ENCODE assay signal across 11 cellular contexts in the genomic region with DNA sequence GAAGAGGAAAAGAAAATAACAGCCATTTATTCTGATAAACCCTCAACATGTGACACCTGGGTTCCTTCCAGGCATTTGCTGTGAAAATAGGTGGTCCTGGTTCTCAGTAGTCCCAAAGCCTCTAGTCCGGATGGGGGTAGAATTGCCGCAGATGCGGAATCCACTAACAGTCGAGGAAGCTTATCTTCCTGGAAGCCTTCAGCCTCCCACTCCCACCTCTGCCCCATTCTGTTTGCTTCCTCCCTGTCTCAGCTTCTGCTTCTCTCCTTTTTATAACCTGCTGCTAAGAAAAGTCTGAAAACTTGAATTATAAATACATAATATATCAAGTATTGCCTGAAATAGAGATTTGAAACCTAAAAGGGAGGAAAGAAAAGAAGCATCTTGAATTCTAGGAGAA. TPM values are rescaled to one million over a fixed set of nuclear protein-coding genes. Genes with fewer than 3 reads are reported as not detected.
DNase-seq lines count a peak whose midpoint lies in the region; ATAC-seq and TF ChIP-seq lines count a peak whose summit lies in the region.
"Had no signal": no experiment of that assay in that cellular context is flagged by ENCODE, and none has a peak within 500 bp of the region (broad histone marks: within the 10 kb centered on the region; RNA-seq: fewer than 3 reads in every experiment).

No MANE protein-coding gene starts in this region.

- H3K79me2 ChIP-seq in MM.1S (ENCODE audit: low read length): no peaks in the 10 kb centered on the region

- no peaks in the 10 kb centered on the region for H3K9me3 Mint-ChIP-seq in MCF 10A (ENCODE audit: unreplicated experiment)
- no peaks in the 10 kb centered on the region for H3K9me3 Mint-ChIP-seq in activated CD4-positive, alpha-beta memory T cell treated with anti-CD3 and anti-CD28 coated beads, Interleukin-2, amount 10 ng/mL, durations not matched to agents 7 days and 5 days
- H3K9me3 Mint-ChIP-seq: dendritic cell treated with granulocyte-macrophage colony-stimulating factor and Interleukin-4, amounts not matched to agents 40 ng/mL and 50 ng/mL, for 4 days had no signal

- H3K9me3 ChIP-seq in breast epithelium (no peaks in the 10 kb centered on the region), lower lobe of right lung (no peaks in the 10 kb centered on the region), stomach (no peaks in the 10 kb centered on the region), MM.1S (replicated peaks; ENCODE audit: insufficient read depth, low read length) (no peaks in the 10 kb centered on the region)
- H3K9me3 ChIP-seq: tibial nerve had no signal

- CTCF ChIA-PET in MCF 10A (lab: Yijun Ruan, JAX): interaction anchor here (0.7 to 2.1 kb wide), 3 partner anchors 132 to 315 kb away, joined by 3 to 5 read pairs (median 3); no protein-coding TSS in a partner anchor
- CTCF ChIA-PET in activated CD4-positive, alpha-beta memory T cell treated with anti-CD3 and anti-CD28 coated beads, Interleukin-2, amount 10 ng/mL, durations not matched to agents 7 days and 5 days (lab: Charles Lee): interaction anchor here (0.6 to 3.3 kb wide), 2 partner anchors 83 to 186 kb away, joined by 4 to 20 read pairs; partner anchors contain the start of gene PCNX1

- no peaks in the 10 kb centered on the region for H3K36me3 Mint-ChIP-seq in MCF 10A (ENCODE audit: insufficient read depth, unreplicated experiment)
- H3K36me3 Mint-ChIP-seq in activated CD4-positive, alpha-beta memory T cell treated with anti-CD3 and anti-CD28 coated beads, Interleukin-2, amount 10 ng/mL, durations not matched to agents 7 days and 5 days (ENCODE audit: low read depth): no peaks in the 10 kb centered on the region

- BruUV-seq in MCF 10A (replicated peaks; lab: Mats Ljungman, UMichigan): no TSS peak

- H3K4me3 ChIP-seq in breast epithelium (peak overlapping the region in 1 of 3 donors; percentile 92), lower lobe of right lung (peak overlapping the region; percentile 77), stomach (peak overlapping the region in 3 of 4 donors; percentile 48 to 77 (median 64)), MM.1S (ENCODE audit: low read length) (no peak overlapping the region)

- TF ChIP-seq POLR2A in breast epithelium (IDR thresholded peaks at IDR 0.05): no peak
- no peak for TF ChIP-seq POLR2A in stomach (IDR thresholded peaks at IDR 0.05)

- 44 to 69% (median 68%) methylated on average over 4 of the region's 4 CpGs for WGBS in stomach, 5 donors

- no peaks in the 10 kb centered on the region for H3K9me2 ChIP-seq in MM.1S (replicated peaks; ENCODE audit: insufficient read depth, low read length)

- no peaks in the 10 kb centered on the region for H3K27me3 ChIP-seq in breast epithelium
- peaks cover 18% of the 10 kb centered on the region for H3K27me3 ChIP-seq in lower lobe of right lung (ENCODE audit: low read depth)
- H3K27me3 ChIP-seq in stomach: peaks cover 0 to 37% (median 0%) of the 10 kb centered on the region in 3 donors
- H3K27me3 ChIP-seq in MM.1S (replicated peaks; ENCODE audit: insufficient read depth, low read length): no peaks in the 10 kb centered on the region

- POLR2A ChIA-PET in MCF 10A (lab: Yijun Ruan, JAX): interaction anchor here (0.7 kb wide), 1 partner anchor 79 kb away, joined by 3 read pairs; no protein-coding TSS in a partner anchor
- POLR2A ChIA-PET in activated CD4-positive, alpha-beta memory T cell treated with anti-CD3 and anti-CD28 coated beads, Interleukin-2, amount 10 ng/mL, durations not matched to agents 7 days and 5 days (lab: Charles Lee): interaction anchor here (1.0 to 5.1 kb wide), 4 partner anchors 14 to 119 kb away, joined by 3 to 26 read pairs (median 6); partner anchors contain the start of genes MAP3K9 and PCNX1

- H3K4me2 ChIP-seq in MM.1S (ENCODE audit: low read depth, low read length): no peak overlapping the region

- H3K4me1 ChIP-seq in breast epithelium (peaks cover 0 to 3% of the 10 kb centered on the region in 2 donors), lower lobe of right lung (peaks cover 18% of the 10 kb centered on the region), stomach (peaks cover 10 to 18% (median 15%) of the 10 kb centered on the region in 4 donors), MM.1S (ENCODE audit: low read length) (no peaks in the 10 kb centered on the region)
- H3K4me1 ChIP-seq: foreskin keratinocyte had no signal

- no peak overlapping the region for H2AFZ ChIP-seq in MM.1S (ENCODE audit: low read length)

- ATAC-seq in lower lobe of right lung (no peak), GM21825 (IDR thresholded peaks at IDR 0.05; ENCODE audit: unreplicated experiment) (no peak), GM19455 (IDR thresholded peaks at IDR 0.05; ENCODE audit: unreplicated experiment) (no peak)

- TF ChIP-seq CTCF in MCF 10A (IDR thresholded peaks at IDR 0.05; ENCODE audit: unreplicated experiment) (no peak), breast epithelium (IDR thresholded peaks at IDR 0.05) (no peak), lower lobe of right lung (IDR thresholded peaks at IDR 0.05) (no peak), stomach (IDR thresholded peaks at IDR 0.05) (no peak), MM.1S (IDR thresholded peaks at IDR 0.05; ENCODE audit: low read length) (no peak)

- H3F3A ChIP-seq in MM.1S (ENCODE audit: insufficient read depth, low read length): no peaks in the 10 kb centered on the region

- no peak for TF ChIP-seq EP300 in stomach (IDR thresholded peaks at IDR 0.05)

- H3K9ac ChIP-seq in MM.1S (ENCODE audit: low read length): no peak overlapping the region

- intact Hi-C loops in MCF 10A (cut with micrococcal nuclease): no loop called here
- intact Hi-C loops in breast epithelium (cut with DNase I; ENCODE audit: low total_unique reads): no loop called here
- intact Hi-C loops in lower lobe of right lung (cut with DNase I): no loop called here
- intact Hi-C loops in stomach (cut with DNase I; ENCODE audit: low total_unique reads): loop anchor here (10.0 kb wide), 2 partner anchors 152 to 188 kb away; no protein-coding TSS in a partner anchor

- H3K27ac Mint-ChIP-seq in MCF 10A (ENCODE audit: low read depth, unreplicated experiment): no peak overlapping the region
- H3K27ac Mint-ChIP-seq in activated CD4-positive, alpha-beta memory T cell treated with anti-CD3 and anti-CD28 coated beads, Interleukin-2, amount 10 ng/mL, durations not matched to agents 7 days and 5 days: no peak overlapping the region

- H3K4me3 Mint-ChIP-seq in MCF 10A (ENCODE audit: unreplicated experiment): peak overlapping the region; percentile 76
- H3K4me3 Mint-ChIP-seq in activated CD4-positive, alpha-beta memory T cell treated with anti-CD3 and anti-CD28 coated beads, Interleukin-2, amount 10 ng/mL, durations not matched to agents 7 days and 5 days: peak overlapping the region; percentile 76

- H4K20me1 ChIP-seq in MM.1S (ENCODE audit: insufficient read depth, low read length): no peaks in the 10 kb centered on the region

- DNase-seq in MCF 10A (ENCODE audit: unreplicated experiment): no peak
- DNase-seq in breast epithelium (ENCODE audit: low spot score in 2 of 2): no peak
- no peak for DNase-seq in activated CD4-positive, alpha-beta memory T cell treated with anti-CD3 and anti-CD28 coated beads, Interleukin-2, amount 10 ng/mL, durations not matched to agents 7 days and 5 days
- no peak for DNase-seq in lower lobe of right lung
- no peak for DNase-seq in stomach
- no peak for DNase-seq in MM.1S
- DNase-seq: foreskin keratinocyte had no signal

- no peak overlapping the region for H3K27ac ChIP-seq in breast epithelium
- no peak overlapping the region for H3K27ac ChIP-seq in lower lobe of right lung
- no peak overlapping the region for H3K27ac ChIP-seq in stomach
- H3K27ac ChIP-seq in MM.1S (ENCODE audit: low read length): no peak overlapping the region
- H3K27ac ChIP-seq: foreskin keratinocyte, tibial nerve had no signal

- H3K4me1 Mint-ChIP-seq in MCF 10A (ENCODE audit: insufficient read depth, unreplicated experiment): no peaks in the 10 kb centered on the region
- H3K4me1 Mint-ChIP-seq in activated CD4-positive, alpha-beta memory T cell treated with anti-CD3 and anti-CD28 coated beads, Interleukin-2, amount 10 ng/mL, durations not matched to agents 7 days and 5 days: peaks cover 10% of the 10 kb centered on the region

- no peaks in the 10 kb centered on the region for H3K27me3 Mint-ChIP-seq in MCF 10A (ENCODE audit: insufficient read depth, unreplicated experiment)
- H3K27me3 Mint-ChIP-seq in activated CD4-positive, alpha-beta memory T cell treated with anti-CD3 and anti-CD28 coated beads, Interleukin-2, amount 10 ng/mL, durations not matched to agents 7 days and 5 days: peaks cover 36% of the 10 kb centered on the region

- H3K36me3 ChIP-seq in breast epithelium (no peaks in the 10 kb centered on the region), lower lobe of right lung (no peaks in the 10 kb centered on the region), stomach (no peaks in the 10 kb centered on the region), MM.1S (replicated peaks; ENCODE audit: insufficient read depth, low read length) (no peaks in the 10 kb centered on the region)
- H3K36me3 ChIP-seq: tibial nerve had no signal

RNA-seq across cellular contexts. Expression of gene MAP3K9, which starts 14.0 kb away (rescaled TPM):
- total RNA-seq in MCF 10A (2022): 17.2 and 18.6 TPM in 2 replicates
- total RNA-seq in breast epithelium: 1 to 10 TPM in 2 of 3 donors, under 1 TPM in 1; 0.16 to 6.3 (median 3.3) TPM
- 1 to 10 TPM; 5.9 to 6.7 TPM for total RNA-seq in activated CD4-positive, alpha-beta memory T cell treated with anti-CD3 and anti-CD28 coated beads, Interleukin-2, amount 10 ng/mL, durations not matched to agents 7 days and 5 days
- total RNA-seq in lower lobe of right lung: 9.4 TPM
- 10 to 100 TPM in 1 of 5 donors, 1 to 10 TPM in 4; 7.0 to 11.0 (median 8.5) TPM for total RNA-seq in stomach
- 1 to 10 TPM in 2 of 3 donors, under 1 TPM in 1; 0.46 to 1.7 (median 1.1) TPM for polyA plus RNA-seq in stomach
